In the genomic region with DNA sequence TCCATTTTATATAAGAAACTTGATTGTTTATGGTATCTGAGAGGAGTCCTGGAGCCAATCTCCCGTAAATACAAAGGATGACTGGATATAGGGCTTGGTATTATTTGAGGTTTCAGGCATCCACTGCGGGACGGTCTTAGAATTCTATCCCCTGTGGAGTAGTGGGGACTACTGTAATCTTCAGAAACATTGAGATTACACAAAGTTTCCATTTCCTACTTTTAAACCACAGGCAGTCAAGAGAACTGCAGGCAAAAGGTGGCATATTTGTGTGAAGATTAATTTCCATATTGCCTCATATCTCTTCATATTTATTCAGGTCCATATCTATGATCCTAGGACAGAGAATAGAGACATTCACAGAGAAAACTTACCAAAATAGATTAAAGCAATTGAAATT, we compare ENCODE assay signal across 17 cellular contexts.
DNase-seq lines count a peak whose midpoint lies in the region; ATAC-seq, FAIRE-seq and TF ChIP-seq lines count a peak whose summit lies in the region.
"Had no signal": no experiment of that assay in that cellular context is flagged by ENCODE, and none has a peak within 500 bp of the region (broad histone marks: within the 10 kb centered on the region; RNA-seq: fewer than 3 reads in every experiment).

No MANE protein-coding gene starts in this region.

- no peaks in the 10 kb centered on the region for H3K36me3 ChIP-seq in GM12878 (ENCODE audit: control insufficient read depth in 2 of 2, insufficient read depth in 2 of 2, low read length in 1 of 2)

- no TSS peak for BruUV-seq in GM12878 (replicated peaks; lab: Mats Ljungman, UMichigan)

- WGBS in GM12878 (ENCODE audit: insufficient coverage, insufficient replicate concordance, low lambda C conversion rate, missing lambda C conversion rate): 71% methylated on average over 3 of the region's 3 CpGs

- TF ChIP-seq CTCF in GM12878 (IDR thresholded peaks at IDR 0.05 in 2 of 3, conservative IDR thresholded peaks at IDR 0.05 in 1 of 3; ENCODE audit: control insufficient read depth in 2 of 3, extremely low read depth in 1 of 3, insufficient read depth in 1 of 3, low read depth in 3 of 3, low read length in 3 of 3) (no peak), GM13977 (IDR thresholded peaks at IDR 0.05; ENCODE audit: extremely low read depth, insufficient read depth, missing control alignments) (no peak)

- no peak overlapping the region for H3K9ac ChIP-seq in GM12878 (ENCODE audit: control insufficient read depth, insufficient read depth, low read length)

- no peak overlapping the region for H3K4me3 ChIP-seq in GM12878

- POLR2A ChIA-PET in GM12878 (lab: Charles Lee): no interaction called here

- H3K4me1 ChIP-seq in GM12878 (ENCODE audit: control insufficient read depth, insufficient read depth, low read length): peaks cover 8% of the 10 kb centered on the region

- intact Hi-C loops in GM12878 (cut with micrococcal nuclease; ENCODE audit: unreplicated experiment) (no loop called here), cardiac septum (cut with DNase I) (no loop called here)

- TF ChIP-seq EP300 in GM12878 (IDR thresholded peaks at IDR 0.05; ENCODE audit: borderline replicate concordance in 1 of 2, control insufficient read depth in 1 of 2, low read depth in 2 of 2, low read length in 2 of 2): no peak

- DNase-seq in NCI-H226 (peak; percentile 32), GM12878 (ENCODE audit: low read depth, low spot score) (no peak), iris pigment epithelial cell (ENCODE audit: low read depth) (peak; percentile 21), NCI-H146 (lab: John Stamatoyannopoulos, UW) (no peak), GM13977 (ENCODE audit: low spot score) (no peak), cardiac septum (ENCODE audit: low spot score) (no peak), SK-N-DZ (ENCODE audit: low spot score) (no peak)
- DNase-seq: AML-193, Caco-2, NCI-H1436 treated with DMSO at 0.1 percent for 48 hours, NCI-H345, NCI-H69, Right ventricle myocardium superior had no signal

- no peaks in the 10 kb centered on the region for H3K79me2 ChIP-seq in GM12878 (ENCODE audit: control insufficient read depth, insufficient read depth, low read length)

- RAD21 ChIA-PET in GM12878 (lab: Charles Lee; ENCODE audit: unreplicated experiment): no interaction called here

- FAIRE-seq in GM12878 (lab: Jason Lieb, UNC): no peak
- FAIRE-seq: H54 had no signal

- no peaks in the 10 kb centered on the region for H3K9me3 ChIP-seq in GM12878 (replicated peaks; ENCODE audit: control insufficient read depth, insufficient read depth, low read length)
- H3K9me3 ChIP-seq: Caco-2 had no signal

- CTCF ChIA-PET in GM12878 (lab: Yijun Ruan, JAX): no interaction called here

- SMC1A ChIA-PET in GM12878 (lab: Charles Lee; ENCODE audit: uncharacterized antibody, unreplicated experiment): no interaction called here

- in situ Hi-C loops in GM12878 (cut with MboI): no loop called here
- in situ Hi-C loops in GM13977 (cut with MboI; ENCODE audit: low pct_unique_long_range_greater_than_20kb, low sequenced_read_pairs, unreplicated experiment): no loop called here

- peak; percentile 61 for ATAC-seq in HG02973 (IDR thresholded peaks at IDR 0.05; ENCODE audit: unreplicated experiment)
- ATAC-seq in GM12878: peak; percentile 26; the same call in 2 of the 3 replicates
- ATAC-seq: Panc1, SK-N-SH treated with all-trans-retinoic acid at 6 μM for 48 hours had no signal

- H3K27ac ChIP-seq in GM12878 (ENCODE audit: control insufficient read depth, insufficient read depth): no peak overlapping the region

- TF ChIP-seq RAD21 in GM12878 (IDR thresholded peaks at IDR 0.05; ENCODE audit: insufficient read depth, low read depth, low read length): no peak

- H3K27me3 ChIP-seq in GM12878 (replicated peaks in 1 of 2; ENCODE audit: control insufficient read depth in 2 of 2, insufficient read depth in 2 of 2, low read length in 1 of 2): no peaks in the 10 kb centered on the region

- no peak overlapping the region for H3K4me2 ChIP-seq in GM12878 (ENCODE audit: control insufficient read depth, insufficient read depth)

- H2AFZ ChIP-seq in GM12878 (ENCODE audit: control insufficient read depth, low read depth, low read length): no peak overlapping the region

- TF ChIP-seq POLR2A in GM12878 (IDR thresholded peaks at IDR 0.05; ENCODE audit: low read depth, low read length): no peak

- H4K20me1 ChIP-seq in GM12878 (ENCODE audit: control insufficient read depth, insufficient read depth): no peaks in the 10 kb centered on the region

TF ChIP-seq in GM12878, 131 proteins besides CTCF, POLR2A, EP300 and RAD21:
- TF ChIP-seq SREBF1 (IDR thresholded peaks at IDR 0.05; ENCODE audit: low read length) (no peak), RBBP5 (conservative IDR thresholded peaks at IDR 0.05) (no peak), PBX3 (IDR thresholded peaks at IDR 0.05; ENCODE audit: insufficient replicate concordance, low read depth, low read length) (no peak), RUNX3 (IDR thresholded peaks at IDR 0.05; ENCODE audit: low read length) (peak; percentile 23; the same call in 1 of the 2 replicates)
TF ChIP-seq in GM12878: peak in this region for 1.

Comparison
In these comparisons a context has a peak if more than half of its experiments do, and no peak if none do; other contexts are left out.
1. DNase-seq: peak in NCI-H226 (single experiment) and iris pigment epithelial cell (single experiment); none in GM12878 (single experiment), NCI-H146 (single experiment), GM13977 (single experiment), cardiac septum (single experiment) and SK-N-DZ (single experiment).